In genomic region chr7:136693166-136694119, GRCh38 we compare ENCODE assay signal across 20 cellular contexts.
A peak's percentile ranks its signal among the peaks of the same experiment; 100 is the strongest.
DNase-seq lines count a peak whose midpoint lies in the region; ATAC-seq, FAIRE-seq and TF ChIP-seq lines count a peak whose summit lies in the region.
"Had no signal": no experiment of that assay in that cellular context is flagged by ENCODE, and none has a peak within 500 bp of the region (broad histone marks: within the 10 kb centered on the region; RNA-seq: fewer than 3 reads in every experiment).

No MANE protein-coding gene starts in this region.

- no peaks in the 10 kb centered on the region for H3K79me2 ChIP-seq in GM12878 (ENCODE audit: control insufficient read depth, insufficient read depth, low read length)

- no peak for TF ChIP-seq RAD21 in GM12878 (IDR thresholded peaks at IDR 0.05; ENCODE audit: insufficient read depth, low read depth, low read length)

- no peaks in the 10 kb centered on the region for H4K20me1 ChIP-seq in GM12878 (ENCODE audit: control insufficient read depth, insufficient read depth)
- H4K20me1 ChIP-seq: BLaER1 treated with 17β-estradiol and CSF1 and Interleukin-3, amounts not matched to agents 10 nM and 100 nM had no signal

- TF ChIP-seq CTCF in GM12878 (IDR thresholded peaks at IDR 0.05 in 2 of 3, conservative IDR thresholded peaks at IDR 0.05 in 1 of 3; ENCODE audit: control insufficient read depth in 2 of 3, extremely low read depth in 1 of 3, insufficient read depth in 1 of 3, low read depth in 3 of 3, low read length in 3 of 3) (no peak), glutamatergic neuron (IDR thresholded peaks at IDR 0.05; ENCODE audit: partially characterized antibody, unreplicated experiment) (no peak)

- in situ Hi-C loops in GM12878 (cut with MboI), result no loop called here

- CTCF ChIA-PET in GM12878 (lab: Yijun Ruan, JAX), result interaction anchor here (1.4 kb wide), 1 partner anchor 398 kb away, joined by 3 read pairs; no protein-coding TSS in a partner anchor

- RAD21 ChIA-PET in GM12878 (lab: Charles Lee; ENCODE audit: unreplicated experiment), result no interaction called here

- ATAC-seq in GM18867 (IDR thresholded peaks at IDR 0.05; ENCODE audit: unreplicated experiment) (peak; percentile 76), GM19467 (IDR thresholded peaks at IDR 0.05; ENCODE audit: unreplicated experiment) (peak; percentile 59), HG03565 (IDR thresholded peaks at IDR 0.05; ENCODE audit: unreplicated experiment) (peak; percentile 68), GM12878 (peak; percentile 42; the same call in 2 of the 3 replicates)
- ATAC-seq in activated T-cell treated with anti-CD3 and anti-CD28 coated beads, Interleukin-2, amount 50 U/mL, for 72 hours (replicated peaks in 1 of 2), result no peak
- ATAC-seq in activated CD4-positive, CD25-positive, alpha-beta regulatory T cell treated with anti-CD3 and anti-CD28 coated beads, Interleukin-2, amount 50 U/mL, for 24 hours, result no peak
- ATAC-seq: CD8-positive, alpha-beta T cell; T-helper 17 cell had no signal

- no peak overlapping the region for H3K4me2 ChIP-seq in GM12878 (ENCODE audit: control insufficient read depth, insufficient read depth)
- H3K4me2 ChIP-seq: BLaER1 treated with 17β-estradiol and CSF1 and Interleukin-3, amounts not matched to agents 10 nM and 100 nM had no signal

- H3K36me3 ChIP-seq in GM12878 (ENCODE audit: control insufficient read depth in 2 of 2, insufficient read depth in 2 of 2, low read length in 1 of 2), result no peaks in the 10 kb centered on the region
- H3K36me3 ChIP-seq: BLaER1 treated with 17β-estradiol and CSF1 and Interleukin-3, amounts not matched to agents 10 nM and 100 nM had no signal

- BruUV-seq in GM12878 (replicated peaks; lab: Mats Ljungman, UMichigan), result no TSS peak

- H3K9me3 Mint-ChIP-seq in glutamatergic neuron (ENCODE audit: unreplicated experiment), result peaks cover 2% of the 10 kb centered on the region
- H3K9me3 Mint-ChIP-seq in activated T-cell treated with anti-CD3 and anti-CD28 coated beads, Interleukin-2, amount 50 U/mL, for 72 hours, result peaks cover 0 to 8% of the 10 kb centered on the region in 2 donors

- H3K9me3 ChIP-seq in GM12878 (replicated peaks; ENCODE audit: control insufficient read depth, insufficient read depth, low read length), result no peaks in the 10 kb centered on the region
- H3K9me3 ChIP-seq: BLaER1 treated with 17β-estradiol and CSF1 and Interleukin-3, amounts not matched to agents 10 nM and 100 nM had no signal

- WGBS in GM12878 (ENCODE audit: insufficient coverage, insufficient replicate concordance, low lambda C conversion rate, missing lambda C conversion rate), result 1% methylated on average over 4 of the region's 4 CpGs

- no peak overlapping the region for H3K4me3 Mint-ChIP-seq in glutamatergic neuron (ENCODE audit: unreplicated experiment)
- no peak overlapping the region for H3K4me3 Mint-ChIP-seq in activated T-cell treated with anti-CD3 and anti-CD28 coated beads, Interleukin-2, amount 50 U/mL, for 72 hours
- H3K4me3 Mint-ChIP-seq: CD8-positive, alpha-beta T cell; T-helper 17 cell had no signal

- H3K4me1 ChIP-seq in GM12878 (ENCODE audit: control insufficient read depth, insufficient read depth, low read length), result no peaks in the 10 kb centered on the region
- H3K4me1 ChIP-seq: BLaER1 treated with 17β-estradiol and CSF1 and Interleukin-3, amounts not matched to agents 10 nM and 100 nM had no signal

- SMC1A ChIA-PET in GM12878 (lab: Charles Lee; ENCODE audit: uncharacterized antibody, unreplicated experiment), result no interaction called here

- DNase-seq in GM12878 (ENCODE audit: low read depth, low spot score) (no peak), glutamatergic neuron (no peak), cortex of kidney (lab: John Stamatoyannopoulos, UW) (no peak)
- no peak for DNase-seq in activated T-cell treated with anti-CD3 and anti-CD28 coated beads, Interleukin-2, amount 50 U/mL, for 72 hours
- DNase-seq: Calu3; CD8-positive, alpha-beta T cell; GF-D8; NCI-H1105; NCI-H2081 treated with DMSO at 0.1 percent for 48 hours; NCI-H510A; NCI-H748 treated with DMSO at 0.1 percent for 48 hours; SIG-M5; T-helper 17 cell had no signal

- no peaks in the 10 kb centered on the region for H3K27me3 Mint-ChIP-seq in glutamatergic neuron (ENCODE audit: unreplicated experiment)
- no peaks in the 10 kb centered on the region for H3K27me3 Mint-ChIP-seq in activated T-cell treated with anti-CD3 and anti-CD28 coated beads, Interleukin-2, amount 50 U/mL, for 72 hours (ENCODE audit: low read depth)
- H3K27me3 Mint-ChIP-seq: T-helper 17 cell had no signal

- no peak overlapping the region for H3K9ac ChIP-seq in GM12878 (ENCODE audit: control insufficient read depth, insufficient read depth, low read length)
- H3K9ac ChIP-seq: BLaER1 treated with 17β-estradiol and CSF1 and Interleukin-3, amounts not matched to agents 10 nM and 100 nM had no signal

- no peak overlapping the region for H3K27ac ChIP-seq in GM12878 (ENCODE audit: control insufficient read depth, insufficient read depth)
- H3K27ac ChIP-seq: BLaER1 treated with 17β-estradiol and CSF1 and Interleukin-3, amounts not matched to agents 10 nM and 100 nM had no signal

- H3K27me3 ChIP-seq in GM12878 (replicated peaks in 1 of 2; ENCODE audit: control insufficient read depth in 2 of 2, insufficient read depth in 2 of 2, low read length in 1 of 2), result no peaks in the 10 kb centered on the region
- H3K27me3 ChIP-seq: BLaER1 treated with 17β-estradiol and CSF1 and Interleukin-3, amounts not matched to agents 10 nM and 100 nM had no signal

- intact Hi-C loops in GM12878 (cut with micrococcal nuclease; ENCODE audit: unreplicated experiment), result no loop called here

- H3K4me3 ChIP-seq in GM12878, result no peak overlapping the region
- H3K4me3 ChIP-seq: BLaER1 treated with 17β-estradiol and CSF1 and Interleukin-3, amounts not matched to agents 10 nM and 100 nM had no signal

- POLR2A ChIA-PET in GM12878 (lab: Charles Lee), result no interaction called here

- H2AFZ ChIP-seq in GM12878 (ENCODE audit: control insufficient read depth, low read depth, low read length), result no peak overlapping the region

- H3K27ac Mint-ChIP-seq in glutamatergic neuron (ENCODE audit: unreplicated experiment), result no peak overlapping the region
- no peak overlapping the region for H3K27ac Mint-ChIP-seq in activated T-cell treated with anti-CD3 and anti-CD28 coated beads, Interleukin-2, amount 50 U/mL, for 72 hours
- H3K27ac Mint-ChIP-seq: CD8-positive, alpha-beta T cell; T-helper 17 cell had no signal

- no peaks in the 10 kb centered on the region for H3K4me1 Mint-ChIP-seq in glutamatergic neuron (ENCODE audit: low read depth, unreplicated experiment)
- no peaks in the 10 kb centered on the region for H3K4me1 Mint-ChIP-seq in activated T-cell treated with anti-CD3 and anti-CD28 coated beads, Interleukin-2, amount 50 U/mL, for 72 hours (ENCODE audit: low read depth)
- H3K4me1 Mint-ChIP-seq: T-helper 17 cell had no signal

- FAIRE-seq in GM12878 (lab: Jason Lieb, UNC), result no peak
- FAIRE-seq: GM12891, H1 had no signal

- no peaks in the 10 kb centered on the region for H3K36me3 Mint-ChIP-seq in glutamatergic neuron (ENCODE audit: unreplicated experiment)
- H3K36me3 Mint-ChIP-seq in activated T-cell treated with anti-CD3 and anti-CD28 coated beads, Interleukin-2, amount 50 U/mL, for 72 hours (ENCODE audit: insufficient read depth in 2 of 2), result peaks cover 0 to 1% of the 10 kb centered on the region in 2 donors
- H3K36me3 Mint-ChIP-seq: CD8-positive, alpha-beta T cell had no signal

- TF ChIP-seq POLR2A in GM12878 (IDR thresholded peaks at IDR 0.05; ENCODE audit: low read depth, low read length), result no peak

- no peak for TF ChIP-seq EP300 in GM12878 (IDR thresholded peaks at IDR 0.05; ENCODE audit: borderline replicate concordance in 1 of 2, control insufficient read depth in 1 of 2, low read depth in 2 of 2, low read length in 2 of 2)

TF ChIP-seq in GM12878, 131 proteins besides CTCF, POLR2A, EP300 and RAD21 (continues in another document):
- no peak for TF ChIP-seq TCF7 (IDR thresholded peaks at IDR 0.05; ENCODE audit: borderline replicate concordance)
- no peak for TF ChIP-seq RELB (IDR thresholded peaks at IDR 0.05; ENCODE audit: low read depth)
- TF ChIP-seq SUZ12 (IDR thresholded peaks at IDR 0.05; ENCODE audit: unreplicated experiment), result no peak
- no peak for TF ChIP-seq HDAC2 (IDR thresholded peaks at IDR 0.05)
- TF ChIP-seq PAX5 (IDR thresholded peaks at IDR 0.05; ENCODE audit: borderline replicate concordance, low read depth, low read length), result no peak
- TF ChIP-seq CBFB (IDR thresholded peaks at IDR 0.05; ENCODE audit: low read depth), result no peak

Comparison
In these comparisons a context has a peak if more than half of its experiments do, and no peak if none do; other contexts are left out.
1. ATAC-seq: peak in GM18867 (single experiment), GM19467 (single experiment), HG03565 (single experiment) and GM12878 (single experiment); none in activated T-cell treated with anti-CD3 and anti-CD28 coated beads, Interleukin-2, amount 50 U/mL, for 72 hours (0 of 2) and activated CD4-positive, CD25-positive, alpha-beta regulatory T cell treated with anti-CD3 and anti-CD28 coated beads, Interleukin-2, amount 50 U/mL, for 24 hours (0 of 2).